Comparison of ENCODE assay signal across 8 cellular contexts in genomic region chr12:20646239-20646827, GRCh38. TPM values are rescaled to one million over a fixed set of nuclear protein-coding genes. Genes with fewer than 3 reads are reported as not detected.
DNase-seq lines count a peak whose midpoint lies in the region; ATAC-seq and TF ChIP-seq lines count a peak whose summit lies in the region.

No MANE protein-coding gene starts in this region.

- TF ChIP-seq CTCF in GM10266 (IDR thresholded peaks at IDR 0.05; ENCODE audit: control insufficient read depth, insufficient read depth, low read depth, missing control alignments) = peak; percentile 47
- TF ChIP-seq CTCF in LNCAP (IDR thresholded peaks at IDR 0.05) = peak; percentile 69
- TF ChIP-seq CTCF in heart right ventricle (IDR thresholded peaks at IDR 0.05) = peak in 8 of 9 donors; percentile 21 to 66 (median 54)
- peak; percentile 59 for TF ChIP-seq CTCF in thoracic aorta (IDR thresholded peaks at IDR 0.05)

- WGBS in heart right ventricle, 2 donors = 64 to 68% methylated on average over 3 of the region's 3 CpGs

- no peak overlapping the region for H3K27ac ChIP-seq in heart right ventricle
- peak overlapping the region; percentile 39 to 52 for H3K27ac ChIP-seq in thoracic aorta

- no peaks in the 10 kb centered on the region for H3K9me3 ChIP-seq in heart right ventricle
- no peaks in the 10 kb centered on the region for H3K9me3 ChIP-seq in thoracic aorta

- peaks cover 0 to 68% (median 9%) of the 10 kb centered on the region in 9 donors for H3K36me3 ChIP-seq in heart right ventricle
- peaks cover 3% of the 10 kb centered on the region for H3K36me3 ChIP-seq in thoracic aorta

- ATAC-seq in heart right ventricle (peak in 5 of 8 donors; percentile 37 to 47 (median 40)), thoracic aorta (ENCODE audit: insufficient number of reproducible peaks, low FRiP score, low read depth) (peak; percentile 68)

- intact Hi-C loops in heart right ventricle (cut with DNase I) = loop anchor here in 4 of 10 donors (5.0 to 10.0 kb wide), 3 partner anchors 148 to 158 kb away; no protein-coding TSS in a partner anchor

- peaks cover 0 to 2% (median 0%) of the 10 kb centered on the region in 9 donors for H3K4me1 ChIP-seq in heart right ventricle
- peaks cover 0 to 21% of the 10 kb centered on the region in 2 donors for H3K4me1 ChIP-seq in thoracic aorta (ENCODE audit: control insufficient read depth in 1 of 2, low read depth in 2 of 2)

- DNase-seq in GM10266 (ENCODE audit: extremely low spot score) (peak; percentile 7), SKM-1 treated with dmso at 0.1 percent for 144 hours (lab: John Stamatoyannopoulos, UW; ENCODE audit: unreplicated experiment) (peak; percentile 8), heart right ventricle (no peak), thoracic aorta (ENCODE audit: low spot score) (no peak), NCI-H1436 (lab: John Stamatoyannopoulos, UW) (no peak), germinal center (ENCODE audit: low spot score) (no peak)
- DNase-seq in activated CD4-positive, CD25-positive, alpha-beta regulatory T cell treated with anti-CD3 and anti-CD28 coated beads, Interleukin-2, amount 50 U/mL, for 72 hours = no peak

- no peaks in the 10 kb centered on the region for H3K27me3 ChIP-seq in heart right ventricle
- no peaks in the 10 kb centered on the region for H3K27me3 ChIP-seq in thoracic aorta (replicated peaks; ENCODE audit: insufficient read depth)

- H3K4me3 ChIP-seq in heart right ventricle (no peak overlapping the region), thoracic aorta (no peak overlapping the region)

RNA-seq across cellular contexts. Expression of gene SLCO1C1, which starts 48.8 kb away (rescaled TPM):
- total RNA-seq in heart right ventricle = 1 to 10 TPM in 9 of 10 donors, under 1 TPM in 1; 0.89 to 3.3 (median 1.4) TPM
- under 1 TPM; 0.64 to 0.95 TPM for polyA plus RNA-seq in heart right ventricle
- 1 to 10 TPM; 1.5 to 4.5 TPM for total RNA-seq in thoracic aorta

Comparison
In these comparisons a context has a peak if more than half of its experiments do, and no peak if none do; other contexts are left out.
1. DNase-seq: peak in GM10266 (single experiment) and SKM-1 treated with dmso at 0.1 percent for 144 hours (single experiment); none in heart right ventricle (0 of 2), thoracic aorta (single experiment), activated CD4-positive, CD25-positive, alpha-beta regulatory T cell treated with anti-CD3 and anti-CD28 coated beads, Interleukin-2, amount 50 U/mL, for 72 hours (single experiment), NCI-H1436 (single experiment) and germinal center (single experiment).
2. H3K27ac ChIP-seq: peak in thoracic aorta (2 of 2); none in heart right ventricle (0 of 10).
3. Peak in every context shown above with its lines, with median percentiles within 50 percentile points of each other: CTCF ChIP-seq.